8 cellular contexts compared by ENCODE assay signal in genomic region chr13:36418022-36418805, GRCh38. TPM values are rescaled to one million over a fixed set of nuclear protein-coding genes. Genes with fewer than 3 reads are reported as not detected.
DNase-seq lines count a peak whose midpoint lies in the region; ATAC-seq, FAIRE-seq and TF ChIP-seq lines count a peak whose summit lies in the region.
"Had no signal": no experiment of that assay in that cellular context is flagged by ENCODE, and none has a peak within 500 bp of the region (broad histone marks: within the 10 kb centered on the region; RNA-seq: fewer than 3 reads in every experiment).

No MANE protein-coding gene starts in this region.

- H3K27ac ChIP-seq in fibroblast of lung (ENCODE audit: insufficient read depth, low read length): no peak overlapping the region
- H3K27ac ChIP-seq in tibial nerve: peak overlapping the region in 1 of 4 donors; percentile 11

- no peak overlapping the region for H3K4me3 Mint-ChIP-seq in T-helper 17 cell

- no peaks in the 10 kb centered on the region for H3K79me2 ChIP-seq in fibroblast of lung (ENCODE audit: control insufficient read depth, insufficient read depth, low read length)

- no peaks in the 10 kb centered on the region for H3K27me3 ChIP-seq in fibroblast of lung (ENCODE audit: control insufficient read depth, insufficient read depth, low read length)
- peaks cover 0 to 4% of the 10 kb centered on the region in 2 donors for H3K27me3 ChIP-seq in tibial nerve

- H3K9ac ChIP-seq in fibroblast of lung (ENCODE audit: insufficient read depth, low read length): no peak overlapping the region

- H2AFZ ChIP-seq in fibroblast of lung (ENCODE audit: low read length): peak overlapping the region; percentile 45

- peaks cover 76% of the 10 kb centered on the region for H3K27me3 Mint-ChIP-seq in T-helper 17 cell

- H3K4me1 Mint-ChIP-seq in T-helper 17 cell: peaks cover 17% of the 10 kb centered on the region

- no peak overlapping the region for H3K27ac Mint-ChIP-seq in T-helper 17 cell

- FAIRE-seq in GM19239 (lab: Jason Lieb, UNC) (peak; percentile 28), RCC 7860 (lab: Jason Lieb, UNC) (peak; percentile 75)

- no peak for TF ChIP-seq EP300 in tibial nerve (IDR thresholded peaks at IDR 0.05)

- ATAC-seq in HG02981 (IDR thresholded peaks at IDR 0.05; ENCODE audit: unreplicated experiment) (peak; percentile 86), T-helper 17 cell (no peak), Right ventricle myocardium inferior (no peak)

- H3K4me1 ChIP-seq in fibroblast of lung (ENCODE audit: control insufficient read depth, extremely low read depth, insufficient read depth, low read length) (no peaks in the 10 kb centered on the region), tibial nerve (peaks cover 0 to 22% (median 0%) of the 10 kb centered on the region in 4 donors)

- 43 to 44% methylated on average over 9 of the region's 9 CpGs for WGBS in tibial nerve, 2 donors

- H3K4me3 ChIP-seq in fibroblast of lung (replicated peaks in 1 of 4; ENCODE audit: control extremely low read depth in 1 of 4, insufficient read depth in 1 of 4, low read depth in 3 of 4, low read length in 4 of 4): peak overlapping the region in 3 of 4 experiments; percentile 24 to 53 (median 42)
- no peak overlapping the region for H3K4me3 ChIP-seq in tibial nerve
- H3K4me3 ChIP-seq: skin epidermis had no signal

- TF ChIP-seq CTCF in fibroblast of lung (conservative IDR thresholded peaks at IDR 0.05 in 1 of 2, IDR thresholded peaks at IDR 0.05 in 1 of 2; ENCODE audit: low read depth in 1 of 2, low read length in 2 of 2): no peak
- no peak for TF ChIP-seq CTCF in tibial nerve (IDR thresholded peaks at IDR 0.05)

- H3K36me3 Mint-ChIP-seq in T-helper 17 cell (ENCODE audit: low read depth): no peaks in the 10 kb centered on the region

- H3K9me3 ChIP-seq in fibroblast of lung (ENCODE audit: control insufficient read depth, insufficient read depth, low read depth, low read length) (no peaks in the 10 kb centered on the region), T-helper 17 cell (ENCODE audit: control insufficient read depth, low read length, poor library complexity, severe bottlenecking) (no peaks in the 10 kb centered on the region), tibial nerve (peaks cover 0 to 6% (median 1%) of the 10 kb centered on the region in 4 donors)

- TF ChIP-seq POLR2A in tibial nerve (IDR thresholded peaks at IDR 0.05): no peak

- H4K20me1 ChIP-seq in fibroblast of lung (ENCODE audit: control insufficient read depth, extremely low read depth, insufficient read depth, low read length): no peaks in the 10 kb centered on the region

- no peaks in the 10 kb centered on the region for H3K36me3 ChIP-seq in fibroblast of lung (ENCODE audit: control insufficient read depth, insufficient read depth, low read length)
- H3K36me3 ChIP-seq in tibial nerve: no peaks in the 10 kb centered on the region

- no peak for DNase-seq in GM19239 (ENCODE audit: insufficient read length, low spot score)
- peak; percentile 73 for DNase-seq in RCC 7860 (ENCODE audit: low spot score)
- DNase-seq in fibroblast of lung (ENCODE audit: low read depth in 2 of 2): peak; percentile 77 to 92
- DNase-seq in T-helper 17 cell: no peak
- no peak for DNase-seq in Right ventricle myocardium inferior (ENCODE audit: missing footprints)
- DNase-seq in tibial nerve (ENCODE audit: low spot score in 2 of 2): no peak

- peak overlapping the region; percentile 53 for H3K4me2 ChIP-seq in fibroblast of lung (ENCODE audit: extremely low read depth, insufficient read depth, low read length)

- intact Hi-C loops in Right ventricle myocardium inferior (cut with DNase I): no loop called here

RNA-seq across cellular contexts. Expression of gene CCNA1, which starts 14.1 kb away (rescaled TPM):
- 3.5 TPM in 1 of 2 replicates, not detected in the other for total RNA-seq in fibroblast of lung
- 0.48 and 0.89 TPM in 2 replicates for polyA plus RNA-seq in fibroblast of lung
- polyA plus RNA-seq in fibroblast of lung (2012): 0.27 and 0.55 TPM in 2 replicates
- polyA minus RNA-seq in fibroblast of lung (ENCODE audit: low replicate concordance): not detected in 2 replicates
- not detected for total RNA-seq in T-helper 17 cell
- not detected for total RNA-seq in Right ventricle myocardium inferior
- total RNA-seq in tibial nerve: 1 to 10 TPM in 3 of 4 donors, under 1 TPM in 1; 0.30 to 4.8 (median 1.7) TPM

Comparison
In these comparisons a context has a peak if more than half of its experiments do, and no peak if none do; other contexts are left out.
1. DNase-seq: peak in RCC 7860 (single experiment) and fibroblast of lung (2 of 2); none in GM19239 (single experiment), T-helper 17 cell (0 of 3), Right ventricle myocardium inferior (single experiment) and tibial nerve (0 of 2).
2. H3K4me3 ChIP-seq: peak in fibroblast of lung (3 of 4); none in tibial nerve (0 of 4).